In the genomic region with DNA sequence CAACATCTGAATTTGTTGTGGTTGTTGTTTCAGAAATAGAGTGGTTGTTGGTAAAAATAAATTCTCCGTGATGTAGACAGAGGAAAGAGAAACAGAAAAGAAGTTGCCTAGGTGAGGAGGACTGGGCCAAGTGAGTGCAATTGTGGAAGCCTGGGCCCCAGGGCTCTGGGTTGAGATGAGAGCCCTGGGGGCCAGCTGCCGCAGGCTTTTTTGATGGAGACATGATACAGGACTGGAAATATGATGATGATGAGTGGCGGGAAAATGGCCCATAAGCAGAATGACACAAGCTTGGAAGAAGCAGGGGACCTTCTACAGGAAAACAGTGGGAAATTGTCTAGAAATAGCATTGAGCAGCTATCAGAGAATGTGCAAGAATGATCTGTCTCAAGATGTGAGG, we compare ENCODE assay signal across 22 cellular contexts.
DNase-seq lines count a peak whose midpoint lies in the region; TF ChIP-seq lines count a peak whose summit lies in the region.
"Had no signal": no experiment of that assay in that cellular context is flagged by ENCODE, and none has a peak within 500 bp of the region (broad histone marks: within the 10 kb centered on the region; RNA-seq: fewer than 3 reads in every experiment).

No MANE protein-coding gene starts in this region.

- no peaks in the 10 kb centered on the region for H3K36me3 Mint-ChIP-seq in endothelial cell (ENCODE audit: low read depth, unreplicated experiment)
- H3K36me3 Mint-ChIP-seq: CD14-positive monocyte; CD4-positive, alpha-beta memory T cell; CD4-positive, CD25-positive, alpha-beta regulatory T cell; CD8-positive, alpha-beta memory T cell had no signal

- no peak for TF ChIP-seq RAD21 in neural cell (conservative IDR thresholded peaks at IDR 0.05)

- TF ChIP-seq CTCF in esophagus muscularis mucosa (IDR thresholded peaks at IDR 0.05) (no peak), neural cell (IDR thresholded peaks at IDR 0.05; ENCODE audit: poor library complexity, severe bottlenecking) (no peak), endothelial cell (IDR thresholded peaks at IDR 0.05; ENCODE audit: unreplicated experiment) (no peak)

- no peak for TF ChIP-seq POLR2A in esophagus muscularis mucosa (IDR thresholded peaks at IDR 0.05; ENCODE audit: low read depth)

- H3K4me3 Mint-ChIP-seq in endothelial cell (ENCODE audit: unreplicated experiment) = no peak overlapping the region
- H3K4me3 Mint-ChIP-seq: CD14-positive monocyte; CD4-positive, alpha-beta memory T cell; CD4-positive, CD25-positive, alpha-beta regulatory T cell; CD8-positive, alpha-beta memory T cell had no signal

- no peaks in the 10 kb centered on the region for H3K9me3 Mint-ChIP-seq in endothelial cell (ENCODE audit: unreplicated experiment)
- H3K9me3 Mint-ChIP-seq: CD14-positive monocyte; CD4-positive, alpha-beta memory T cell; CD8-positive, alpha-beta memory T cell had no signal

- in situ Hi-C loops in G401 (cut with HindIII; ENCODE audit: low sequenced_read_pairs) = no loop called here

- H3F3A ChIP-seq in neural cell (ENCODE audit: insufficient read depth, low read length, poor library complexity, severe bottlenecking) = peaks cover 4% of the 10 kb centered on the region

- H3K9me2 ChIP-seq in neural cell (ENCODE audit: insufficient read depth, low read length) = no peaks in the 10 kb centered on the region

- 91% methylated on average over 3 of the region's 3 CpGs for WGBS in esophagus muscularis mucosa

- no peaks in the 10 kb centered on the region for H3K4me1 Mint-ChIP-seq in endothelial cell (ENCODE audit: unreplicated experiment)
- H3K4me1 Mint-ChIP-seq: CD14-positive monocyte; CD4-positive, alpha-beta memory T cell; CD4-positive, CD25-positive, alpha-beta regulatory T cell; CD8-positive, alpha-beta memory T cell had no signal

- H3K9ac ChIP-seq in neural cell (ENCODE audit: low read length) = no peak overlapping the region
- H3K9ac ChIP-seq: BLaER1 had no signal

- no peaks in the 10 kb centered on the region for H3K9me3 ChIP-seq in esophagus muscularis mucosa
- H3K9me3 ChIP-seq in neural cell (ENCODE audit: low read length) = no peaks in the 10 kb centered on the region
- H3K9me3 ChIP-seq: BE2C, BLaER1 had no signal

- H3K79me2 ChIP-seq in neural cell (replicated peaks; ENCODE audit: insufficient read depth, low read length) = no peaks in the 10 kb centered on the region

- H3K27me3 ChIP-seq in esophagus muscularis mucosa (no peaks in the 10 kb centered on the region), neural cell (ENCODE audit: insufficient read depth, low read depth, low read length) (no peaks in the 10 kb centered on the region)
- H3K27me3 ChIP-seq: BE2C, BLaER1 had no signal

- H3K4me2 ChIP-seq in neural cell (ENCODE audit: low read length) = no peak overlapping the region
- H3K4me2 ChIP-seq: BLaER1 had no signal

- H2AFZ ChIP-seq in neural cell (ENCODE audit: low read depth, low read length) = no peak overlapping the region

- H4K20me1 ChIP-seq in neural cell (ENCODE audit: insufficient read depth) = no peaks in the 10 kb centered on the region
- H4K20me1 ChIP-seq: BLaER1 had no signal

- H3K4me3 ChIP-seq in esophagus muscularis mucosa (no peak overlapping the region), neural cell (ENCODE audit: low read length) (no peak overlapping the region)
- H3K4me3 ChIP-seq: BLaER1 had no signal

- intact Hi-C loops in esophagus muscularis mucosa (cut with DNase I) = no loop called here

- H3K27ac ChIP-seq in esophagus muscularis mucosa (replicated peaks in 1 of 4) (no peak overlapping the region), neural cell (ENCODE audit: low read length) (peak overlapping the region; percentile 7)
- H3K27ac ChIP-seq: BLaER1 had no signal

- H3K36me3 ChIP-seq in esophagus muscularis mucosa = no peaks in the 10 kb centered on the region
- H3K36me3 ChIP-seq in neural cell (ENCODE audit: insufficient read depth, low read length) = no peaks in the 10 kb centered on the region
- H3K36me3 ChIP-seq: BE2C, BLaER1 had no signal

- peak; percentile 83 for DNase-seq in esophagus muscularis mucosa (ENCODE audit: extremely low spot score)
- DNase-seq in G401 (ENCODE audit: low spot score) = no peak
- DNase-seq in endothelial cell (ENCODE audit: low spot score) = no peak
- DNase-seq in effector CD4-positive, alpha-beta T cell = no peak
- DNase-seq: 8988T; ACHN; BE2C; C1 segment of cervical spinal cord; CD4-positive, alpha-beta memory T cell; CD4-positive, CD25-positive, alpha-beta regulatory T cell; CD8-positive, alpha-beta memory T cell; COR-L47; DMS 273 treated with DMSO at 0.1 percent for 48 hours; DMS153; DMS53; DMS79; DND-41; EL; GF-D8 had no signal

- H3K27me3 Mint-ChIP-seq in endothelial cell (ENCODE audit: unreplicated experiment) = no peaks in the 10 kb centered on the region
- H3K27me3 Mint-ChIP-seq: CD4-positive, alpha-beta memory T cell; CD4-positive, CD25-positive, alpha-beta regulatory T cell; CD8-positive, alpha-beta memory T cell had no signal

- TF ChIP-seq EP300 in esophagus muscularis mucosa (IDR thresholded peaks at IDR 0.05) (no peak), neural cell (conservative IDR thresholded peaks at IDR 0.05; ENCODE audit: poor library complexity, severe bottlenecking) (no peak)

- H3K4me1 ChIP-seq in esophagus muscularis mucosa = peaks cover 0 to 4% (median 0%) of the 10 kb centered on the region in 4 donors
- H3K4me1 ChIP-seq: BLaER1 had no signal

- H3K27ac Mint-ChIP-seq in endothelial cell (ENCODE audit: unreplicated experiment) = no peak overlapping the region
- H3K27ac Mint-ChIP-seq: CD14-positive monocyte; CD4-positive, alpha-beta memory T cell; CD4-positive, CD25-positive, alpha-beta regulatory T cell; CD8-positive, alpha-beta memory T cell had no signal

TF ChIP-seq in neural cell, 6 proteins besides CTCF, POLR2A, EP300 and RAD21:
- no peak for TF ChIP-seq SMC3 (conservative IDR thresholded peaks at IDR 0.05; ENCODE audit: poor library complexity)
- TF ChIP-seq EZH2 (IDR thresholded peaks at IDR 0.05; ENCODE audit: borderline replicate concordance, insufficient read depth, low read length, poor library complexity, severe bottlenecking) = no peak
- TF ChIP-seq, protein P1, sequence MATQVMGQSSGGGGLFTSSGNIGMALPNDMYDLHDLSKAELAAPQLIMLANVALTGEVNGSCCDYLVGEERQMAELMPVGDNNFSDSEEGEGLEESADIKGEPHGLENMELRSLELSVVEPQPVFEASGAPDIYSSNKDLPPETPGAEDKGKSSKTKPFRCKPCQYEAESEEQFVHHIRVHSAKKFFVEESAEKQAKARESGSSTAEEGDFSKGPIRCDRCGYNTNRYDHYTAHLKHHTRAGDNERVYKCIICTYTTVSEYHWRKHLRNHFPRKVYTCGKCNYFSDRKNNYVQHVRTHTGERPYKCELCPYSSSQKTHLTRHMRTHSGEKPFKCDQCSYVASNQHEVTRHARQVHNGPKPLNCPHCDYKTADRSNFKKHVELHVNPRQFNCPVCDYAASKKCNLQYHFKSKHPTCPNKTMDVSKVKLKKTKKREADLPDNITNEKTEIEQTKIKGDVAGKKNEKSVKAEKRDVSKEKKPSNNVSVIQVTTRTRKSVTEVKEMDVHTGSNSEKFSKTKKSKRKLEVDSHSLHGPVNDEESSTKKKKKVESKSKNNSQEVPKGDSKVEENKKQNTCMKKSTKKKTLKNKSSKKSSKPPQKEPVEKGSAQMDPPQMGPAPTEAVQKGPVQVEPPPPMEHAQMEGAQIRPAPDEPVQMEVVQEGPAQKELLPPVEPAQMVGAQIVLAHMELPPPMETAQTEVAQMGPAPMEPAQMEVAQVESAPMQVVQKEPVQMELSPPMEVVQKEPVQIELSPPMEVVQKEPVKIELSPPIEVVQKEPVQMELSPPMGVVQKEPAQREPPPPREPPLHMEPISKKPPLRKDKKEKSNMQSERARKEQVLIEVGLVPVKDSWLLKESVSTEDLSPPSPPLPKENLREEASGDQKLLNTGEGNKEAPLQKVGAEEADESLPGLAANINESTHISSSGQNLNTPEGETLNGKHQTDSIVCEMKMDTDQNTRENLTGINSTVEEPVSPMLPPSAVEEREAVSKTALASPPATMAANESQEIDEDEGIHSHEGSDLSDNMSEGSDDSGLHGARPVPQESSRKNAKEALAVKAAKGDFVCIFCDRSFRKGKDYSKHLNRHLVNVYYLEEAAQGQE (IDR thresholded peaks at IDR 0.05; ENCODE audit: borderline replicate concordance) = no peak
- no peak for TF ChIP-seq POLR2AphosphoS5 (IDR thresholded peaks at IDR 0.05)
- no peak for TF ChIP-seq MXI1 (conservative IDR thresholded peaks at IDR 0.05; ENCODE audit: poor library complexity, severe bottlenecking)
- TF ChIP-seq TAF1 (IDR thresholded peaks at IDR 0.05; ENCODE audit: low read depth) = no peak
